Comparison of ENCODE assay signal across 8 cellular contexts in the genomic region with DNA sequence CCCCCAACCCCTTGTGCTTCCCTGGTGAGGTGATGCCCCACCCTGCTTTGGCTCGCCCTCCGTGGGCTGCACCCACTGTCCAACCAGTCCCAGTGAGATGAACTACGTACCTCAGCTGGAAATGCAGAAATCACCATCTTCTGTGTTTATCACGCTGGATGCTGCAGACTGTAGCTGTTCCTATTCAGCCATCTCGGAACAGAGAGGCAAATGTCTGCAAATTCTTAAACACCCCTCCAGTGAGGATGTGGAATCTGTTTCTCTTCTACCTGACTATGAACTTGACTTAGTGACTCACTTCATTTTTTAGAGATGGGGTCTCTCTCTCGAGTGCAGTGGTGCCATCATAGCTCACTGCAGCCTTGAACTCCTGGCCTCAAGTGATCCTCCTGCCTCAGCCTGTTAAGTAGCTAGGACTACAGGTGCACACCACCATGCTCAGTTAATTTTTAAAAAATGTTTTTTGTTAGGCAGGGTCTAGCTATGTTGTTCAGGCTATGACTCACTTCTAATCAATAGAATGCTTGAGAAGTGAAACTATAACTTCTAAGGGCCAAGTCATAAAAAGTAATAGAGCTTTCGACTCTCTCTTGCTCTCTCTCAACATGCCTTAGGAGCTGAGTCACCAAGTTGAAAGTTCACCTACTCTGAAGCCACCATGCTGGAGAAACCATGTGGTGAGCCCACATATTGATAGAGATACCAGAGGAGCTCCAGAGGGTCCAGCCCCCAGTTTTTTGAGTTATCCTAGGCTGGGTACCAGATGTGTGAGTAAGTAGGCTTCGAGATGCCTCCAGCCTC. TPM values are rescaled to one million over a fixed set of nuclear protein-coding genes. Genes with fewer than 3 reads are reported as not detected.
DNase-seq lines count a peak whose midpoint lies in the region; ATAC-seq, FAIRE-seq and TF ChIP-seq lines count a peak whose summit lies in the region.

No MANE protein-coding gene starts in this region.

- TF ChIP-seq CTCF in natural killer cell (IDR thresholded peaks at IDR 0.05) (no peak), astrocyte of the spinal cord (IDR thresholded peaks at IDR 0.05; ENCODE audit: low read depth, low read length) (no peak)

- no peak for DNase-seq in natural killer cell treated with Interleukin-12 subunit alpha and Interleukin-12 subunit beta and Interleukin-15 and Interleukin-18, amount 100 ng/mL, for 72 hours (ENCODE audit: low spot score)
- no peak for DNase-seq in natural killer cell
- DNase-seq in HTR-8/SVneo (ENCODE audit: insufficient read length, low spot score), result peak; percentile 43
- DNase-seq in astrocyte of the spinal cord (ENCODE audit: low read depth, low spot score), result peak; percentile 73
- DNase-seq in stromal cell of bone marrow (ENCODE audit: low read depth), result peak; percentile 65
- no peak for DNase-seq in NCI-H524 (lab: John Stamatoyannopoulos, UW)

- H3K9me3 Mint-ChIP-seq in natural killer cell treated with Interleukin-12 subunit alpha and Interleukin-12 subunit beta and Interleukin-15 and Interleukin-18, amount 100 ng/mL, for 72 hours, result no peaks in the 10 kb centered on the region
- H3K9me3 Mint-ChIP-seq in natural killer cell, result no peaks in the 10 kb centered on the region

- peak; percentile 40 to 94 for ATAC-seq in natural killer cell treated with Interleukin-12 subunit alpha and Interleukin-12 subunit beta and Interleukin-15 and Interleukin-18, amount 100 ng/mL, for 72 hours
- ATAC-seq in natural killer cell (no peak), HG02970 (IDR thresholded peaks at IDR 0.05; ENCODE audit: low FRiP score, unreplicated experiment) (no peak), GM21381 (IDR thresholded peaks at IDR 0.05; ENCODE audit: unreplicated experiment) (no peak)

- peak overlapping the region in 1 of 2 donors; percentile 53 for H3K27ac Mint-ChIP-seq in natural killer cell treated with Interleukin-12 subunit alpha and Interleukin-12 subunit beta and Interleukin-15 and Interleukin-18, amount 100 ng/mL, for 72 hours
- H3K27ac Mint-ChIP-seq in natural killer cell, result no peak overlapping the region

- peaks cover 5% of the 10 kb centered on the region for H3K36me3 Mint-ChIP-seq in natural killer cell treated with Interleukin-12 subunit alpha and Interleukin-12 subunit beta and Interleukin-15 and Interleukin-18, amount 100 ng/mL, for 72 hours
- H3K36me3 Mint-ChIP-seq in natural killer cell, result no peaks in the 10 kb centered on the region

- in situ Hi-C loops in astrocyte of the spinal cord (cut with HindIII; ENCODE audit: low sequenced_read_pairs), result no loop called here

- H3K4me1 Mint-ChIP-seq in natural killer cell treated with Interleukin-12 subunit alpha and Interleukin-12 subunit beta and Interleukin-15 and Interleukin-18, amount 100 ng/mL, for 72 hours (ENCODE audit: low read depth in 2 of 2), result peaks cover under 1 to 11% of the 10 kb centered on the region in 2 donors
- no peaks in the 10 kb centered on the region for H3K4me1 Mint-ChIP-seq in natural killer cell

- peaks cover 2 to 9% of the 10 kb centered on the region in 2 donors for H3K27me3 Mint-ChIP-seq in natural killer cell treated with Interleukin-12 subunit alpha and Interleukin-12 subunit beta and Interleukin-15 and Interleukin-18, amount 100 ng/mL, for 72 hours
- peaks cover 0 to 6% of the 10 kb centered on the region in 2 donors for H3K27me3 Mint-ChIP-seq in natural killer cell (ENCODE audit: low read depth in 2 of 2)

- no peak for FAIRE-seq in HTR-8/SVneo (lab: Jason Lieb, UNC)

- no peak overlapping the region for H3K4me3 Mint-ChIP-seq in natural killer cell treated with Interleukin-12 subunit alpha and Interleukin-12 subunit beta and Interleukin-15 and Interleukin-18, amount 100 ng/mL, for 72 hours
- H3K4me3 Mint-ChIP-seq in natural killer cell, result no peak overlapping the region

- H3K4me3 ChIP-seq in astrocyte of the spinal cord (ENCODE audit: low read depth, low read length), result no peak overlapping the region

- intact Hi-C loops in natural killer cell (cut with micrococcal nuclease), result no loop called here

RNA-seq across cellular contexts. Expression of a gene that starts 11.5 kb away (rescaled TPM):
- total RNA-seq in natural killer cell treated with Interleukin-12 subunit alpha and Interleukin-12 subunit beta and Interleukin-15 and Interleukin-18, amount 100 ng/mL, for 72 hours, result 100 to 1,000 TPM; 142 to 143 TPM
- total RNA-seq in natural killer cell, result 10 to 100 TPM; 77.6 to 92.6 (median 89.9) TPM

Comparison
In these comparisons a context has a peak if more than half of its experiments do, and no peak if none do; other contexts are left out.
1. ATAC-seq: peak in natural killer cell treated with Interleukin-12 subunit alpha and Interleukin-12 subunit beta and Interleukin-15 and Interleukin-18, amount 100 ng/mL, for 72 hours (2 of 2); none in natural killer cell (0 of 3), HG02970 (single experiment) and GM21381 (single experiment).
2. DNase-seq: peak in HTR-8/SVneo (single experiment), astrocyte of the spinal cord (single experiment) and stromal cell of bone marrow (single experiment); none in natural killer cell treated with Interleukin-12 subunit alpha and Interleukin-12 subunit beta and Interleukin-15 and Interleukin-18, amount 100 ng/mL, for 72 hours (single experiment), natural killer cell (single experiment) and NCI-H524 (0 of 2).